In genomic region chr14:100252684-100253083, GRCh38 we compare ENCODE assay signal across 21 cellular contexts.
"Had no signal": no experiment of that assay in that cellular context is flagged by ENCODE, and none has a peak within 500 bp of the region (broad histone marks: within the 10 kb centered on the region; RNA-seq: fewer than 3 reads in every experiment).

No MANE protein-coding gene starts in this region.

- H3K27ac ChIP-seq: epithelial cell of prostate, heart left ventricle, ovary, spleen had no signal

- H3K36me3 Mint-ChIP-seq: naive B cell had no signal

- ATAC-seq: activated CD8-positive, alpha-beta memory T cell treated with anti-CD3 and anti-CD28 coated beads, Interleukin-2, amount 10 ng/mL, durations not matched to agents 7 days and 5 days; activated CD8-positive, alpha-beta T cell treated with anti-CD3 and anti-CD28 coated beads for 36 hours; heart left ventricle had no signal

- H3K27ac Mint-ChIP-seq: activated CD4-positive, alpha-beta T cell treated with anti-CD3 and anti-CD28 coated beads, Interleukin-2, amount 10 ng/mL, durations not matched to agents 7 days and 5 days; activated CD8-positive, alpha-beta memory T cell treated with anti-CD3 and anti-CD28 coated beads, Interleukin-2, amount 10 ng/mL, durations not matched to agents 7 days and 5 days; activated CD8-positive, alpha-beta T cell treated with anti-CD3 and anti-CD28 coated beads for 36 hours had no signal

- H3K27me3 ChIP-seq: heart left ventricle, ovary, spleen had no signal

- H3K27me3 Mint-ChIP-seq: activated CD4-positive, alpha-beta T cell treated with anti-CD3 and anti-CD28 coated beads, Interleukin-2, amount 10 ng/mL, durations not matched to agents 7 days and 5 days; activated CD8-positive, alpha-beta memory T cell treated with anti-CD3 and anti-CD28 coated beads, Interleukin-2, amount 10 ng/mL, durations not matched to agents 7 days and 5 days; activated CD8-positive, alpha-beta T cell treated with anti-CD3 and anti-CD28 coated beads for 36 hours; naive B cell had no signal

- H3K4me3 Mint-ChIP-seq: activated CD4-positive, alpha-beta T cell treated with anti-CD3 and anti-CD28 coated beads, Interleukin-2, amount 10 ng/mL, durations not matched to agents 7 days and 5 days; activated CD8-positive, alpha-beta memory T cell treated with anti-CD3 and anti-CD28 coated beads, Interleukin-2, amount 10 ng/mL, durations not matched to agents 7 days and 5 days; activated CD8-positive, alpha-beta T cell treated with anti-CD3 and anti-CD28 coated beads for 36 hours had no signal

- H3K36me3 ChIP-seq: ovary, prostate gland, spleen had no signal

- H3K9me3 Mint-ChIP-seq: activated CD4-positive, alpha-beta T cell treated with anti-CD3 and anti-CD28 coated beads, Interleukin-2, amount 10 ng/mL, durations not matched to agents 7 days and 5 days; activated CD8-positive, alpha-beta T cell treated with anti-CD3 and anti-CD28 coated beads for 36 hours; activated T-helper 2 cell treated with anti-CD3 and anti-CD28 coated beads, Interferon-gamma antibody, Interleukin-2, Interleukin-4, amounts not matched to agents 10 μg/mL and 5 μg/mL and 100 μg/mL, durations not matched to agents 14 hours and 24 hours and 36 hours had no signal

- FAIRE-seq: bronchial epithelial cell, keratinocyte had no signal

- DNase-seq: activated CD4-positive, alpha-beta T cell treated with anti-CD3 and anti-CD28 coated beads, Interleukin-2, amount 10 ng/mL, durations not matched to agents 7 days and 5 days; activated CD4-positive, CD25-positive, alpha-beta regulatory T cell treated with anti-CD3 and anti-CD28 coated beads, Interleukin-2, amount 50 U/mL, for 72 hours; activated CD8-positive, alpha-beta memory T cell treated with anti-CD3 and anti-CD28 coated beads, Interleukin-2, amount 10 ng/mL, durations not matched to agents 7 days and 5 days; activated CD8-positive, alpha-beta T cell treated with anti-CD3 and anti-CD28 coated beads for 36 hours; activated naive CD4-positive, alpha-beta T cell treated with Interleukin-2 at 50 U/mL for 16 hours; amygdala; cerebellar nuclear complex; cortex of kidney; heart left ventricle; left colon; mesendoderm; naive B cell; ovary; spleen; stimulated activated CD4-positive, alpha-beta T cell treated with anti-CD3 and anti-CD28 coated beads, Interleukin-4, amount 100 ng/mL, for 1 hour; stimulated activated naive CD4-positive, alpha-beta T cell treated with Interleukin-2 at 50 U/mL for 16 hours had no signal

- H3K4me3 ChIP-seq: heart left ventricle, ovary, prostate gland, spleen had no signal

- H3K9me3 ChIP-seq: heart left ventricle, ovary, prostate gland, spleen had no signal
